1 cellular context compared by ENCODE assay signal in genomic region chr12:109731806-109732205, GRCh38.
TF ChIP-seq lines count a peak whose summit lies in the region.

No MANE protein-coding gene starts in this region.

TF ChIP-seq in SK-N-SH treated with all-trans-retinoic acid at 6 μM for 48 hours, 23 proteins besides CTCF, POLR2A, EP300 and RAD21 (continued from another document):
- TF ChIP-seq ZC3H10 (CRISPR knock-in tag; IDR thresholded peaks at IDR 0.05) (no peak), ISL1 (CRISPR knock-in tag; IDR thresholded peaks at IDR 0.05) (no peak), SNAI2 (CRISPR knock-in tag; IDR thresholded peaks at IDR 0.05) (no peak), ZNF565 (CRISPR knock-in tag; conservative IDR thresholded peaks at IDR 0.05; ENCODE audit: low read depth) (no peak), CREB5 (CRISPR knock-in tag; IDR thresholded peaks at IDR 0.05; ENCODE audit: low read depth) (no peak), ZFP30 (CRISPR knock-in tag; IDR thresholded peaks at IDR 0.05) (no peak), CSDC2 (CRISPR knock-in tag; IDR thresholded peaks at IDR 0.05) (no peak), BACH2 (CRISPR knock-in tag; IDR thresholded peaks at IDR 0.05; ENCODE audit: borderline replicate concordance) (no peak), ARNTL (CRISPR knock-in tag; IDR thresholded peaks at IDR 0.05; ENCODE audit: borderline replicate concordance, low read depth) (no peak), RARB (CRISPR knock-in tag; IDR thresholded peaks at IDR 0.05) (no peak), TOX (CRISPR knock-in tag; IDR thresholded peaks at IDR 0.05; ENCODE audit: borderline replicate concordance) (no peak), ZFP3 (CRISPR knock-in tag; IDR thresholded peaks at IDR 0.05) (no peak), CSRNP3 (CRISPR knock-in tag; IDR thresholded peaks at IDR 0.05) (no peak), OSR1 (CRISPR knock-in tag; IDR thresholded peaks at IDR 0.05) (no peak)
- TF ChIP-seq, protein P1, sequence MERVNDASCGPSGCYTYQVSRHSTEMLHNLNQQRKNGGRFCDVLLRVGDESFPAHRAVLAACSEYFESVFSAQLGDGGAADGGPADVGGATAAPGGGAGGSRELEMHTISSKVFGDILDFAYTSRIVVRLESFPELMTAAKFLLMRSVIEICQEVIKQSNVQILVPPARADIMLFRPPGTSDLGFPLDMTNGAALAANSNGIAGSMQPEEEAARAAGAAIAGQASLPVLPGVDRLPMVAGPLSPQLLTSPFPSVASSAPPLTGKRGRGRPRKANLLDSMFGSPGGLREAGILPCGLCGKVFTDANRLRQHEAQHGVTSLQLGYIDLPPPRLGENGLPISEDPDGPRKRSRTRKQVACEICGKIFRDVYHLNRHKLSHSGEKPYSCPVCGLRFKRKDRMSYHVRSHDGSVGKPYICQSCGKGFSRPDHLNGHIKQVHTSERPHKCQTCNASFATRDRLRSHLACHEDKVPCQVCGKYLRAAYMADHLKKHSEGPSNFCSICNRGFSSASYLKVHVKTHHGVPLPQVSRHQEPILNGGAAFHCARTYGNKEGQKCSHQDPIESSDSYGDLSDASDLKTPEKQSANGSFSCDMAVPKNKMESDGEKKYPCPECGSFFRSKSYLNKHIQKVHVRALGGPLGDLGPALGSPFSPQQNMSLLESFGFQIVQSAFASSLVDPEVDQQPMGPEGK (CRISPR knock-in tag; IDR thresholded peaks at IDR 0.05; ENCODE audit: borderline replicate concordance): no peak
- TF ChIP-seq, protein P2, sequence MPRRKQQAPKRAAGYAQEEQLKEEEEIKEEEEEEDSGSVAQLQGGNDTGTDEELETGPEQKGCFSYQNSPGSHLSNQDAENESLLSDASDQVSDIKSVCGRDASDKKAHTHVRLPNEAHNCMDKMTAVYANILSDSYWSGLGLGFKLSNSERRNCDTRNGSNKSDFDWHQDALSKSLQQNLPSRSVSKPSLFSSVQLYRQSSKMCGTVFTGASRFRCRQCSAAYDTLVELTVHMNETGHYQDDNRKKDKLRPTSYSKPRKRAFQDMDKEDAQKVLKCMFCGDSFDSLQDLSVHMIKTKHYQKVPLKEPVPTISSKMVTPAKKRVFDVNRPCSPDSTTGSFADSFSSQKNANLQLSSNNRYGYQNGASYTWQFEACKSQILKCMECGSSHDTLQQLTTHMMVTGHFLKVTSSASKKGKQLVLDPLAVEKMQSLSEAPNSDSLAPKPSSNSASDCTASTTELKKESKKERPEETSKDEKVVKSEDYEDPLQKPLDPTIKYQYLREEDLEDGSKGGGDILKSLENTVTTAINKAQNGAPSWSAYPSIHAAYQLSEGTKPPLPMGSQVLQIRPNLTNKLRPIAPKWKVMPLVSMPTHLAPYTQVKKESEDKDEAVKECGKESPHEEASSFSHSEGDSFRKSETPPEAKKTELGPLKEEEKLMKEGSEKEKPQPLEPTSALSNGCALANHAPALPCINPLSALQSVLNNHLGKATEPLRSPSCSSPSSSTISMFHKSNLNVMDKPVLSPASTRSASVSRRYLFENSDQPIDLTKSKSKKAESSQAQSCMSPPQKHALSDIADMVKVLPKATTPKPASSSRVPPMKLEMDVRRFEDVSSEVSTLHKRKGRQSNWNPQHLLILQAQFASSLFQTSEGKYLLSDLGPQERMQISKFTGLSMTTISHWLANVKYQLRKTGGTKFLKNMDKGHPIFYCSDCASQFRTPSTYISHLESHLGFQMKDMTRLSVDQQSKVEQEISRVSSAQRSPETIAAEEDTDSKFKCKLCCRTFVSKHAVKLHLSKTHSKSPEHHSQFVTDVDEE (CRISPR knock-in tag; IDR thresholded peaks at IDR 0.05): no peak
